ENCODE assay signal across 10 cellular contexts in the genomic region with DNA sequence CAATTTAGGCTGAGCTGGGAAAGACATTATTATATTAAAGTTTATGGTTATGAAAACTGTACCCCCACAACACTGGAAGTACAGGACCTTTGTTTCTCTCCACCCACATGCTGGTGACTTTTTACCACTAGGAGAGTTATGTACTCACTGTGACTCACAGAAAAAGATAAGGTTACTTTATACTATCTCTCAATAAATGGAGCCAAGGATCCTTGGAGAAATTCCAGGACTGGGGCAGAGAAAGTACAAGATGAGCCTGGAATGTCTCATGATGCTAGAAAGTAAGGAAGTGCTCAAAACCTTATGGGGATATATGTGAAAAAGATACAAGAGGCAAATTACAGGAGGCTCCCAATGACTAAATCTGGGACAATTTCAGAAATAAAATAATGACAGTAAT.
DNase-seq lines count a peak whose midpoint lies in the region; ATAC-seq, FAIRE-seq and TF ChIP-seq lines count a peak whose summit lies in the region.
"Had no signal": no experiment of that assay in that cellular context is flagged by ENCODE, and none has a peak within 500 bp of the region (broad histone marks: within the 10 kb centered on the region; RNA-seq: fewer than 3 reads in every experiment).

No MANE protein-coding gene starts in this region.

- ATAC-seq in A549, result peak in 1 of 2 experiments; percentile 65; a peak in 3 of 6 replicates
- peak; percentile 40 for ATAC-seq in HCT116
- peak; percentile 33 for ATAC-seq in left lobe of liver
- no peak for ATAC-seq in GM21360 (IDR thresholded peaks at IDR 0.05; ENCODE audit: unreplicated experiment)

- TF ChIP-seq RAD21 in A549 (conservative IDR thresholded peaks at IDR 0.05 in 1 of 2, IDR thresholded peaks at IDR 0.05 in 1 of 2), result peak; percentile 33 to 44
- TF ChIP-seq RAD21 in HCT116 (IDR thresholded peaks at IDR 0.05; ENCODE audit: low read depth), result 0 out of 2 replicates have a peak, but pooled peaks have one; percentile 12

- H3K9me3 ChIP-seq in A549 (no peaks in the 10 kb centered on the region), HCT116 (ENCODE audit: control insufficient read depth in 1 of 2, insufficient read depth in 1 of 2, low read depth in 1 of 2, low read length in 2 of 2) (no peaks in the 10 kb centered on the region)

- H3K79me2 ChIP-seq in HCT116 (ENCODE audit: insufficient read depth, low read length), result no peaks in the 10 kb centered on the region

- H3K9ac ChIP-seq in HCT116 (ENCODE audit: low read length), result no peak overlapping the region
- H3K9ac ChIP-seq: neural progenitor cell had no signal

- DNase-seq in A549 (ENCODE audit: low read depth in 1 of 2, low spot score in 1 of 2) (peak; percentile 44 to 86), HCT116 (ENCODE audit: low read depth, low spot score) (peak; percentile 56), amniotic epithelial cell (ENCODE audit: low read depth) (peak; percentile 95), left lobe of liver (ENCODE audit: low spot score) (no peak), GM20000 (ENCODE audit: low spot score) (no peak)
- no peak for DNase-seq in activated effector memory CD4-positive, alpha-beta T cell treated with Interleukin-2 at 50 U/mL for 16 hours
- no peak for DNase-seq in stimulated activated CD4-positive, alpha-beta T cell treated with anti-CD3 and anti-CD28 coated beads, Interleukin-2, amount 100 ng/mL, for 48 hours
- DNase-seq: NCI-H1092 had no signal

- TF ChIP-seq POLR2A in A549 (IDR thresholded peaks at IDR 0.05; ENCODE audit: low read length) (no peak), HCT116 (IDR thresholded peaks at IDR 0.05; ENCODE audit: borderline replicate concordance, extremely low read depth, insufficient read depth, insufficient read length) (no peak)

- BruUV-seq in HCT116 (replicated peaks; lab: Mats Ljungman, UMichigan), result no TSS peak

- intact Hi-C loops in HCT116 (cut with micrococcal nuclease), result no loop called here

- H3K4me3 ChIP-seq in A549, result no peak overlapping the region
- H3K4me3 ChIP-seq in HCT116 (replicated peaks in 1 of 2; ENCODE audit: low read depth in 1 of 2, low read length in 2 of 2), result peak overlapping the region in 1 of 2 experiments; percentile 6; a peak in 1 of 4 replicates
- H3K4me3 ChIP-seq: neural progenitor cell had no signal

- TF ChIP-seq EP300 in A549 (IDR thresholded peaks at IDR 0.05), result peak; percentile 53 to 63; a peak in 2 of 5 replicates

- no peaks in the 10 kb centered on the region for H4K20me1 ChIP-seq in HCT116 (ENCODE audit: insufficient read depth)

- H3K4me1 ChIP-seq in A549, result peaks cover 88% of the 10 kb centered on the region
- H3K4me1 ChIP-seq in HCT116 (ENCODE audit: control insufficient read depth in 1 of 2, insufficient read depth in 2 of 2, low read length in 2 of 2), result peaks cover 60 to 67% of the 10 kb centered on the region in 2 experiments

- TF ChIP-seq CTCF in A549 (IDR thresholded peaks at IDR 0.05), result no peak
- no peak for TF ChIP-seq CTCF in HCT116 (IDR thresholded peaks at IDR 0.05 in 2 of 3, conservative IDR thresholded peaks at IDR 0.05 in 1 of 3; ENCODE audit: borderline replicate concordance in 1 of 3, insufficient read depth in 1 of 3, low read depth in 2 of 3, low read length in 2 of 3)
- TF ChIP-seq CTCF in GM20000 (IDR thresholded peaks at IDR 0.05; ENCODE audit: extremely low read depth, missing control alignments), result no peak

- FAIRE-seq in A549 (lab: Jason Lieb, UNC), result peak; percentile 97

- RAD21 ChIA-PET in HCT116 (lab: Charles Lee; ENCODE audit: low non-redundant PET in 1 of 2, low total read pairs in 2 of 2, uncharacterized antibody in 2 of 2, unreplicated experiment in 2 of 2), result no interaction called here

- no peaks in the 10 kb centered on the region for H3K9me2 ChIP-seq in HCT116 (ENCODE audit: insufficient read depth)

- POLR2A ChIA-PET in A549 (lab: Yijun Ruan, JAX), result interaction anchor here (4.7 kb wide), 1 partner anchor 35 kb away, joined by 120 read pairs; no protein-coding TSS in a partner anchor
- POLR2A ChIA-PET in HCT116 (lab: Charles Lee), result no interaction called here

- H2AFZ ChIP-seq in HCT116 (ENCODE audit: low read depth, low read length, poor library complexity, severe bottlenecking), result no peak overlapping the region
- H2AFZ ChIP-seq: neural progenitor cell had no signal

- peak overlapping the region; percentile 90 to 93 for H3K27ac ChIP-seq in A549
- H3K27ac ChIP-seq in HCT116 (ENCODE audit: low read depth, low read length), result no peak overlapping the region
- H3K27ac ChIP-seq: neural progenitor cell had no signal

- no peaks in the 10 kb centered on the region; the same call in 1 of the 2 replicates for H3K27me3 ChIP-seq in HCT116 (ENCODE audit: insufficient read depth, low read length)

- CTCF ChIA-PET in A549 (lab: Yijun Ruan, JAX) (interaction anchor here (1.1 to 2.9 kb wide), 2 partner anchors 14 to 35 kb away, joined by 3 to 10 read pairs; no protein-coding TSS in a partner anchor), HCT116 (lab: Charles Lee) (no interaction called here)

- peak overlapping the region; percentile 66 for H3K4me2 ChIP-seq in A549
- peak overlapping the region; percentile 64 for H3K4me2 ChIP-seq in HCT116 (ENCODE audit: low read length)
- H3K4me2 ChIP-seq: neural progenitor cell had no signal

- no peaks in the 10 kb centered on the region for H3K36me3 ChIP-seq in HCT116 (ENCODE audit: control insufficient read depth in 1 of 2, insufficient read depth in 2 of 2, low read length in 2 of 2)
- H3K36me3 ChIP-seq: neural progenitor cell had no signal

TF ChIP-seq in A549, 52 proteins besides CTCF, POLR2A, EP300 and RAD21 (continues in another document):
- TF ChIP-seq ESRRA (IDR thresholded peaks at IDR 0.05; ENCODE audit: borderline replicate concordance, low read length) (no peak), JUNB (IDR thresholded peaks at IDR 0.05) (peak; percentile 87), TFCP2L1 (CRISPR knock-in tag; IDR thresholded peaks at IDR 0.05) (no peak)
- TF ChIP-seq, protein P1, sequence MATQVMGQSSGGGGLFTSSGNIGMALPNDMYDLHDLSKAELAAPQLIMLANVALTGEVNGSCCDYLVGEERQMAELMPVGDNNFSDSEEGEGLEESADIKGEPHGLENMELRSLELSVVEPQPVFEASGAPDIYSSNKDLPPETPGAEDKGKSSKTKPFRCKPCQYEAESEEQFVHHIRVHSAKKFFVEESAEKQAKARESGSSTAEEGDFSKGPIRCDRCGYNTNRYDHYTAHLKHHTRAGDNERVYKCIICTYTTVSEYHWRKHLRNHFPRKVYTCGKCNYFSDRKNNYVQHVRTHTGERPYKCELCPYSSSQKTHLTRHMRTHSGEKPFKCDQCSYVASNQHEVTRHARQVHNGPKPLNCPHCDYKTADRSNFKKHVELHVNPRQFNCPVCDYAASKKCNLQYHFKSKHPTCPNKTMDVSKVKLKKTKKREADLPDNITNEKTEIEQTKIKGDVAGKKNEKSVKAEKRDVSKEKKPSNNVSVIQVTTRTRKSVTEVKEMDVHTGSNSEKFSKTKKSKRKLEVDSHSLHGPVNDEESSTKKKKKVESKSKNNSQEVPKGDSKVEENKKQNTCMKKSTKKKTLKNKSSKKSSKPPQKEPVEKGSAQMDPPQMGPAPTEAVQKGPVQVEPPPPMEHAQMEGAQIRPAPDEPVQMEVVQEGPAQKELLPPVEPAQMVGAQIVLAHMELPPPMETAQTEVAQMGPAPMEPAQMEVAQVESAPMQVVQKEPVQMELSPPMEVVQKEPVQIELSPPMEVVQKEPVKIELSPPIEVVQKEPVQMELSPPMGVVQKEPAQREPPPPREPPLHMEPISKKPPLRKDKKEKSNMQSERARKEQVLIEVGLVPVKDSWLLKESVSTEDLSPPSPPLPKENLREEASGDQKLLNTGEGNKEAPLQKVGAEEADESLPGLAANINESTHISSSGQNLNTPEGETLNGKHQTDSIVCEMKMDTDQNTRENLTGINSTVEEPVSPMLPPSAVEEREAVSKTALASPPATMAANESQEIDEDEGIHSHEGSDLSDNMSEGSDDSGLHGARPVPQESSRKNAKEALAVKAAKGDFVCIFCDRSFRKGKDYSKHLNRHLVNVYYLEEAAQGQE (IDR thresholded peaks at IDR 0.05), result no peak
- TF ChIP-seq, protein P2, sequence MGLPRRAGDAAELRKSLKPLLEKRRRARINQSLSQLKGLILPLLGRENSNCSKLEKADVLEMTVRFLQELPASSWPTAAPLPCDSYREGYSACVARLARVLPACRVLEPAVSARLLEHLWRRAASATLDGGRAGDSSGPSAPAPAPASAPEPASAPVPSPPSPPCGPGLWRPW (IDR thresholded peaks at IDR 0.05), result no peak

TF ChIP-seq in HCT116, 20 proteins besides CTCF, POLR2A, EP300 and RAD21 (continues in another document):
- TF ChIP-seq, protein P3, sequence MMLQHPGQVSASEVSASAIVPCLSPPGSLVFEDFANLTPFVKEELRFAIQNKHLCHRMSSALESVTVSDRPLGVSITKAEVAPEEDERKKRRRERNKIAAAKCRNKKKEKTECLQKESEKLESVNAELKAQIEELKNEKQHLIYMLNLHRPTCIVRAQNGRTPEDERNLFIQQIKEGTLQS (IDR thresholded peaks at IDR 0.05), result no peak
- TF ChIP-seq TCF7L2 (IDR thresholded peaks at IDR 0.05; ENCODE audit: borderline replicate concordance, extremely low read depth, insufficient read depth, insufficient read length) (no peak), FOSL1 (IDR thresholded peaks at IDR 0.05; ENCODE audit: low read depth) (peak; percentile 80), CBX3 (IDR thresholded peaks at IDR 0.05; ENCODE audit: low read depth) (0 out of 2 replicates have a peak, but pooled peaks have one; percentile 56), SP1 (IDR thresholded peaks at IDR 0.05; ENCODE audit: low read depth) (peak; percentile 66), YY1 (IDR thresholded peaks at IDR 0.05; ENCODE audit: extremely low read depth, insufficient replicate concordance, low read depth, low read length) (no peak), JUND (IDR thresholded peaks at IDR 0.05) (peak; percentile 75; the same call in 1 of the 2 replicates), CEBPB (IDR thresholded peaks at IDR 0.05; ENCODE audit: low read depth) (peak; percentile 21; the same call in 1 of the 2 replicates), EZH2phosphoT487 (IDR thresholded peaks at IDR 0.05; ENCODE audit: borderline replicate concordance) (no peak)
- TF ChIP-seq, protein P4, sequence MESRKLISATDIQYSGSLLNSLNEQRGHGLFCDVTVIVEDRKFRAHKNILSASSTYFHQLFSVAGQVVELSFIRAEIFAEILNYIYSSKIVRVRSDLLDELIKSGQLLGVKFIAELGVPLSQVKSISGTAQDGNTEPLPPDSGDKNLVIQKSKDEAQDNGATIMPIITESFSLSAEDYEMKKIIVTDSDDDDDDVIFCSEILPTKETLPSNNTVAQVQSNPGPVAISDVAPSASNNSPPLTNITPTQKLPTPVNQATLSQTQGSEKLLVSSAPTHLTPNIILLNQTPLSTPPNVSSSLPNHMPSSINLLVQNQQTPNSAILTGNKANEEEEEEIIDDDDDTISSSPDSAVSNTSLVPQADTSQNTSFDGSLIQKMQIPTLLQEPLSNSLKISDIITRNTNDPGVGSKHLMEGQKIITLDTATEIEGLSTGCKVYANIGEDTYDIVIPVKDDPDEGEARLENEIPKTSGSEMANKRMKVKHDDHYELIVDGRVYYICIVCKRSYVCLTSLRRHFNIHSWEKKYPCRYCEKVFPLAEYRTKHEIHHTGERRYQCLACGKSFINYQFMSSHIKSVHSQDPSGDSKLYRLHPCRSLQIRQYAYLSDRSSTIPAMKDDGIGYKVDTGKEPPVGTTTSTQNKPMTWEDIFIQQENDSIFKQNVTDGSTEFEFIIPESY (IDR thresholded peaks at IDR 0.05; ENCODE audit: extremely low read depth, insufficient replicate concordance, low read length), result no peak

Comparison
In these comparisons a context has a peak if more than half of its experiments do, and no peak if none do; other contexts are left out.
1. DNase-seq: peak in A549 (2 of 2), HCT116 (single experiment) and amniotic epithelial cell (single experiment); none in left lobe of liver (single experiment), activated effector memory CD4-positive, alpha-beta T cell treated with Interleukin-2 at 50 U/mL for 16 hours (single experiment), stimulated activated CD4-positive, alpha-beta T cell treated with anti-CD3 and anti-CD28 coated beads, Interleukin-2, amount 100 ng/mL, for 48 hours (0 of 2) and GM20000 (single experiment).